In the genomic region with DNA sequence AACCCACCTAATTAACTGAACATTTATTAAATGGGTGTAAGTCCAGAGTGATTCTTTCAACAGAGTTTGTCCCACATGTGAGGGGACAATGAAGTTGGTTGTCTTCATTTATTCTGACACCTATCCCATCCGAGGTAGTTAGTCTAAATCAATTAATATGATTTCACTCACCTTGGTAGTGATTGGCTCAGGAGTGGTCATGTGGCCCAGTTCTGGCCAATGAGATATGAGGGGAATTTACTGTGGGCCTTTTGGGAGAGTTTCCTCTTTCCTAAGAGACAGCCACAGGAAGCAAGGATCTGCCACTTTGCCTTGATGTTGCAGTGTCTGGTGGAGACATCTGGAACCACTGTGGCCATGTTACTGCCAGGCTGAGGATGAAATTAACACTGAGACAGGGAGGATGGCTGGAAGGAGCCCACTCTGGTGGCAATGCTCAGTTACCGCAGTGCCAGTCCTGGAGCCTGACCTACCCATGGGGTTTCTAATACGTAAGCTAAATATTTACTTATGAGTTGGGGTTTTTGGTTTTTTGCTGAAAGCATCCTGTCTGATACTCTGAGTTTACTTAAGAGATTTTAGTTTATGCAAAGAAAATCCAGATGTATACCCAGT, we compare ENCODE assay signal across 14 cellular contexts.
DNase-seq lines count a peak whose midpoint lies in the region; ATAC-seq, FAIRE-seq and TF ChIP-seq lines count a peak whose summit lies in the region.
"Had no signal": no experiment of that assay in that cellular context is flagged by ENCODE, and none has a peak within 500 bp of the region (broad histone marks: within the 10 kb centered on the region; RNA-seq: fewer than 3 reads in every experiment).

No MANE protein-coding gene starts in this region.

- no peak overlapping the region for H2BK15ac ChIP-seq in IMR-90 (ENCODE audit: low read depth, low read length)
- no peak overlapping the region for H2BK15ac ChIP-seq in H1 (ENCODE audit: low read length)

- H3K27me3 ChIP-seq in IMR-90 (ENCODE audit: control insufficient read depth, insufficient read depth, low read length) = no peaks in the 10 kb centered on the region; the same call in 1 of the 2 replicates
- H3K27me3 ChIP-seq in H1 (replicated peaks in 1 of 4; ENCODE audit: control insufficient read depth in 3 of 4, extremely low read depth in 1 of 4, insufficient read depth in 3 of 4, low read length in 3 of 4) = peaks cover 0 to 2% (median 0%) of the 10 kb centered on the region in 4 experiments; a peak in 1 of 7 replicates
- H3K27me3 ChIP-seq in mammary epithelial cell (ENCODE audit: insufficient read depth, low read length) = no peaks in the 10 kb centered on the region
- no peaks in the 10 kb centered on the region for H3K27me3 ChIP-seq in pancreas

- TF ChIP-seq CTCF in IMR-90 (conservative IDR thresholded peaks at IDR 0.05; ENCODE audit: low read depth, low read length) = no peak
- TF ChIP-seq CTCF in H1 (IDR thresholded peaks at IDR 0.05; ENCODE audit: control extremely low read depth in 1 of 3, insufficient read depth in 1 of 3, low read depth in 1 of 3, low read length in 3 of 3) = no peak
- TF ChIP-seq CTCF in mucosa of descending colon (IDR thresholded peaks at IDR 0.05) = no peak
- no peak for TF ChIP-seq CTCF in mammary epithelial cell (conservative IDR thresholded peaks at IDR 0.05 in 1 of 2, IDR thresholded peaks at IDR 0.05 in 1 of 2; ENCODE audit: extremely low read depth in 1 of 2, insufficient read depth in 1 of 2, low read depth in 1 of 2, low read length in 2 of 2)
- TF ChIP-seq CTCF in pancreas (IDR thresholded peaks at IDR 0.05) = no peak

- H3K18ac ChIP-seq in IMR-90 (ENCODE audit: low read depth, low read length) (no peak overlapping the region), H1 (ENCODE audit: extremely low read depth, low read length) (no peak overlapping the region)

- H3K4me1 ChIP-seq in IMR-90 (ENCODE audit: control insufficient read depth, insufficient read depth, low read length) (no peaks in the 10 kb centered on the region), H1 (replicated peaks in 1 of 4; ENCODE audit: control insufficient read depth in 3 of 4, insufficient read depth in 4 of 4, low read length in 3 of 4) (peaks cover 2 to 11% (median 8%) of the 10 kb centered on the region in 4 experiments; a peak in 4 of 7 replicates), mucosa of descending colon (ENCODE audit: low read depth) (no peaks in the 10 kb centered on the region), mammary epithelial cell (ENCODE audit: insufficient read depth, low read length) (peaks cover 5% of the 10 kb centered on the region), pancreas (no peaks in the 10 kb centered on the region)

- H2AK5ac ChIP-seq in IMR-90 (ENCODE audit: low read depth, low read length) = no peak overlapping the region
- H2AK5ac ChIP-seq in H1 (ENCODE audit: low read depth, low read length) = no peak overlapping the region

- H3K79me2 ChIP-seq in H1 (ENCODE audit: control insufficient read depth in 1 of 2, insufficient read depth in 2 of 2, low read length in 2 of 2) (no peaks in the 10 kb centered on the region), mammary epithelial cell (ENCODE audit: insufficient read depth, low read length) (no peaks in the 10 kb centered on the region)

- no peaks in the 10 kb centered on the region for H3K36me3 ChIP-seq in IMR-90 (ENCODE audit: control insufficient read depth, insufficient read depth, low read length)
- no peaks in the 10 kb centered on the region for H3K36me3 ChIP-seq in H1 (ENCODE audit: control insufficient read depth in 2 of 4, insufficient read depth in 4 of 4, low read length in 3 of 4)
- H3K36me3 ChIP-seq in mucosa of descending colon (ENCODE audit: low read depth) = no peaks in the 10 kb centered on the region
- H3K36me3 ChIP-seq in mammary epithelial cell (ENCODE audit: insufficient read depth, low read length) = no peaks in the 10 kb centered on the region
- no peaks in the 10 kb centered on the region for H3K36me3 ChIP-seq in pancreas

- no peak for DNase-seq in IMR-90
- peak; percentile 25 for DNase-seq in RPMI8226
- DNase-seq in H1 (ENCODE audit: low read depth in 1 of 2, low spot score in 2 of 2) = peak in 1 of 2 experiments; percentile 32
- peak; percentile 21 for DNase-seq in left lobe of liver (ENCODE audit: low spot score)
- DNase-seq in mucosa of descending colon = no peak
- DNase-seq in mammary epithelial cell = no peak
- no peak for DNase-seq in pancreas
- DNase-seq: CD8-positive, alpha-beta T cell; COR-L47; DND-41; GF-D8; H7 had no signal

- FAIRE-seq in H1 (lab: Jason Lieb, UNC) (no peak), pancreas (lab: Jason Lieb, UNC) (no peak)
- FAIRE-seq: GM18507 had no signal

- H3K23me2 ChIP-seq in H1 (ENCODE audit: low read depth, low read length) = no peaks in the 10 kb centered on the region

- H2BK5ac ChIP-seq in IMR-90 (ENCODE audit: low read depth, low read length, poor library complexity, severe bottlenecking) (no peak overlapping the region), H1 (ENCODE audit: low read depth, low read length) (no peak overlapping the region)

- no peak for TF ChIP-seq POLR2A in IMR-90 (IDR thresholded peaks at IDR 0.05; ENCODE audit: low read depth, low read length)
- TF ChIP-seq POLR2A in H1 (IDR thresholded peaks at IDR 0.05; ENCODE audit: control extremely low read depth in 1 of 2, low read depth in 2 of 2, low read length in 2 of 2) = no peak

- TF ChIP-seq EP300 in H1 (IDR thresholded peaks at IDR 0.05; ENCODE audit: borderline replicate concordance in 1 of 2, low read depth in 2 of 2, low read length in 2 of 2) = no peak

- CTCF ChIA-PET in IMR-90 (lab: Yijun Ruan, JAX) = interaction anchor here (0.6 kb wide), 2 partner anchors 9 to 13 kb away, joined by 3 read pairs; no protein-coding TSS in a partner anchor
- CTCF ChIA-PET in H1 (lab: Charles Lee; ENCODE audit: partially characterized antibody) = interaction anchor here (1.6 kb wide), 1 partner anchor 20 kb away, joined by 4 read pairs; no protein-coding TSS in a partner anchor
- CTCF ChIA-PET in mammary epithelial cell (lab: Charles Lee; ENCODE audit: low non-redundant PET) = no interaction called here

- ATAC-seq in IMR-90 (ENCODE audit: low read depth) (peak; percentile 46), left lobe of liver (no peak), mucosa of descending colon (no peak), pancreas (no peak)
- ATAC-seq: CD8-positive, alpha-beta T cell had no signal

- H4K8ac ChIP-seq in IMR-90 (ENCODE audit: low read depth in 2 of 2, low read length in 2 of 2) (no peak overlapping the region), H1 (ENCODE audit: extremely low read depth, insufficient read depth, low read length) (no peak overlapping the region)

- H3K9ac ChIP-seq in IMR-90 (ENCODE audit: low read depth, low read length) (no peak overlapping the region), H1 (replicated peaks in 1 of 4; ENCODE audit: extremely low read depth in 1 of 4, low read depth in 3 of 4, low read length in 3 of 4) (no peak overlapping the region), mammary epithelial cell (ENCODE audit: insufficient read depth, low read length) (no peak overlapping the region)
- H3K9ac ChIP-seq: GM23248 had no signal

- intact Hi-C loops in IMR-90 (cut with micrococcal nuclease) (no loop called here), mucosa of descending colon (cut with DNase I, micrococcal nuclease) (no loop called here), mammary epithelial cell (cut with micrococcal nuclease) (no loop called here), pancreas (cut with DNase I) (no loop called here)

- POLR2A ChIA-PET in IMR-90 (lab: Charles Lee; ENCODE audit: unreplicated experiment) (no interaction called here), H1 (lab: Charles Lee; ENCODE audit: partially characterized antibody) (no interaction called here)

- H4K91ac ChIP-seq in IMR-90 (ENCODE audit: insufficient read depth, low read depth, low read length) = no peak overlapping the region
- H4K91ac ChIP-seq in H1 (replicated peaks; ENCODE audit: insufficient read length, low read length) = no peak overlapping the region

- H2BK120ac ChIP-seq in IMR-90 (ENCODE audit: low read depth, low read length) = no peak overlapping the region
- no peak overlapping the region for H2BK120ac ChIP-seq in H1 (replicated peaks; ENCODE audit: low read depth, low read length)

- H3K4me3 ChIP-seq in IMR-90 (ENCODE audit: insufficient read depth, low read depth, low read length) (no peak overlapping the region), H1 (ENCODE audit: extremely low read depth in 1 of 4, insufficient read depth in 2 of 4, low read depth in 3 of 4, low read length in 4 of 4) (no peak overlapping the region), mucosa of descending colon (no peak overlapping the region), mammary epithelial cell (replicated peaks in 1 of 3; ENCODE audit: insufficient read depth in 1 of 3, low read depth in 2 of 3, low read length in 3 of 3) (no peak overlapping the region), pancreas (no peak overlapping the region)
- H3K4me3 ChIP-seq: GM23248 had no signal

- no peak overlapping the region for H2AK9ac ChIP-seq in IMR-90 (replicated peaks; ENCODE audit: low read depth, low read length, poor library complexity)

- TF ChIP-seq RAD21 in IMR-90 (IDR thresholded peaks at IDR 0.05; ENCODE audit: low read length) = no peak
- no peak for TF ChIP-seq RAD21 in H1 (IDR thresholded peaks at IDR 0.05 in 1 of 2, conservative IDR thresholded peaks at IDR 0.05 in 1 of 2; ENCODE audit: low read depth in 2 of 2, low read length in 2 of 2)

- H3K23ac ChIP-seq in IMR-90 (ENCODE audit: low read depth, low read length) = no peak overlapping the region
- no peak overlapping the region for H3K23ac ChIP-seq in H1 (ENCODE audit: insufficient read length)

- H3K4me2 ChIP-seq in IMR-90 (ENCODE audit: low read depth, low read length) (no peak overlapping the region), H1 (ENCODE audit: insufficient read depth in 1 of 2, low read depth in 2 of 2, low read length in 2 of 2) (no peak overlapping the region), mammary epithelial cell (ENCODE audit: insufficient read depth, low read depth, low read length) (no peak overlapping the region)

- H3K14ac ChIP-seq in IMR-90 (replicated peaks; ENCODE audit: low read depth, low read length) (no peak overlapping the region), H1 (ENCODE audit: insufficient read length) (no peak overlapping the region)

- dilution Hi-C loops in IMR-90 (cut with HindIII; ENCODE audit: low sequenced_read_pairs, unreplicated experiment) = no loop called here
- dilution Hi-C loops in mammary epithelial cell (cut with HindIII; ENCODE audit: low sequenced_read_pairs) = no loop called here

- WGBS in IMR-90 (ENCODE audit: extremely low coverage in 2 of 2, insufficient read length in 1 of 2), 2 experiments = 75% methylated on average over 2 of the region's 3 CpGs; no CpG with 5 or more reads in 1 of the 2 experiments
- WGBS in H1 (ENCODE audit: extremely low coverage in 1 of 2, insufficient coverage in 1 of 2, insufficient read length in 1 of 2, insufficient replicate concordance in 2 of 2, low coverage in 1 of 2, low lambda C conversion rate in 2 of 2, missing lambda C conversion rate in 1 of 2), 2 experiments = 85% methylated on average over 3 of the region's 3 CpGs; no CpG with 5 or more reads in 1 of the 2 experiments
- 73% methylated on average over 3 of the region's 3 CpGs for WGBS in mammary epithelial cell (ENCODE audit: low coverage, missing lambda C conversion rate)
- WGBS in pancreas, 2 donors = 63 to 68% methylated on average over 3 of the region's 3 CpGs

- H4K20me1 ChIP-seq in IMR-90 (ENCODE audit: insufficient read depth, low read length) (no peaks in the 10 kb centered on the region), H1 (replicated peaks in 1 of 2; ENCODE audit: control insufficient read depth in 1 of 2, insufficient read depth in 2 of 2, low read length in 2 of 2) (no peaks in the 10 kb centered on the region), mammary epithelial cell (ENCODE audit: insufficient read depth, low read length) (no peaks in the 10 kb centered on the region)

- no peak overlapping the region for H2AFZ ChIP-seq in IMR-90 (replicated peaks; ENCODE audit: low read length, poor library complexity)
- 0 out of 2 replicates have a peak overlapping the region, but pooled peaks have one; percentile 83 for H2AFZ ChIP-seq in H1 (ENCODE audit: low read length)
- no peak overlapping the region for H2AFZ ChIP-seq in mammary epithelial cell (ENCODE audit: low read depth, low read length)
- H2AFZ ChIP-seq: GM23248 had no signal

- no peak overlapping the region for H3K56ac ChIP-seq in IMR-90 (ENCODE audit: extremely low read depth, insufficient read depth, low read length)
- H3K56ac ChIP-seq in H1 (replicated peaks; ENCODE audit: insufficient read length, low read depth, low read length) = no peak overlapping the region

- in situ Hi-C loops in IMR-90 (cut with MboI; ENCODE audit: low sequenced_read_pairs) (no loop called here), mammary epithelial cell (cut with MboI; ENCODE audit: low sequenced_read_pairs in 2 of 2) (no loop called here)

- H4K5ac ChIP-seq in IMR-90 (ENCODE audit: low read depth, low read length) (no peak overlapping the region), H1 (ENCODE audit: insufficient read length, low read depth, low read length) (no peak overlapping the region)

- H3K9me1 ChIP-seq in IMR-90 (ENCODE audit: insufficient read depth, low read length) = no peaks in the 10 kb centered on the region; the same call in 1 of the 2 replicates

- H3K27ac ChIP-seq in IMR-90 (ENCODE audit: insufficient read depth, low read length) (no peak overlapping the region), H1 (ENCODE audit: low read depth, low read length) (no peak overlapping the region), mammary epithelial cell (ENCODE audit: insufficient read depth, low read depth, low read length) (no peak overlapping the region), pancreas (no peak overlapping the region)
- H3K27ac ChIP-seq: GM23248 had no signal

- H2BK20ac ChIP-seq in IMR-90 (ENCODE audit: low read depth, low read length) = no peak overlapping the region
- H2BK20ac ChIP-seq in H1 (ENCODE audit: low read length) = no peak overlapping the region

- no peak overlapping the region; the same call in 1 of the 2 replicates for H2BK12ac ChIP-seq in H1 (ENCODE audit: low read depth, low read length)

- H3K79me1 ChIP-seq in IMR-90 (ENCODE audit: low read depth in 1 of 2, low read length in 2 of 2) (no peaks in the 10 kb centered on the region), H1 (ENCODE audit: low read depth, low read length) (no peaks in the 10 kb centered on the region)

- H3K9me3 ChIP-seq in IMR-90 (ENCODE audit: control insufficient read depth, insufficient read depth, low read length) (no peaks in the 10 kb centered on the region), H1 (ENCODE audit: insufficient read depth in 2 of 2, low read depth in 1 of 2, low read length in 1 of 2) (no peaks in the 10 kb centered on the region), mucosa of descending colon (no peaks in the 10 kb centered on the region), mammary epithelial cell (replicated peaks; ENCODE audit: insufficient read depth, low read length) (no peaks in the 10 kb centered on the region), pancreas (no peaks in the 10 kb centered on the region)

- BruUV-seq in IMR-90 (replicated peaks; lab: Mats Ljungman, UMichigan) (no TSS peak), mammary epithelial cell (replicated peaks; lab: Mats Ljungman, UMichigan) (no TSS peak)

- H3K4ac ChIP-seq in IMR-90 (ENCODE audit: low read depth, low read length) (no peak overlapping the region), H1 (replicated peaks; ENCODE audit: insufficient read length, low read depth, low read length) (no peak overlapping the region)

Comparison
In these comparisons a context has a peak if more than half of its experiments do, and no peak if none do; other contexts are left out.
1. DNase-seq: peak in RPMI8226 (single experiment) and left lobe of liver (single experiment); none in IMR-90 (single experiment), mucosa of descending colon (0 of 3), mammary epithelial cell (single experiment) and pancreas (0 of 6).